15 cellular contexts compared by ENCODE assay signal in the genomic region with DNA sequence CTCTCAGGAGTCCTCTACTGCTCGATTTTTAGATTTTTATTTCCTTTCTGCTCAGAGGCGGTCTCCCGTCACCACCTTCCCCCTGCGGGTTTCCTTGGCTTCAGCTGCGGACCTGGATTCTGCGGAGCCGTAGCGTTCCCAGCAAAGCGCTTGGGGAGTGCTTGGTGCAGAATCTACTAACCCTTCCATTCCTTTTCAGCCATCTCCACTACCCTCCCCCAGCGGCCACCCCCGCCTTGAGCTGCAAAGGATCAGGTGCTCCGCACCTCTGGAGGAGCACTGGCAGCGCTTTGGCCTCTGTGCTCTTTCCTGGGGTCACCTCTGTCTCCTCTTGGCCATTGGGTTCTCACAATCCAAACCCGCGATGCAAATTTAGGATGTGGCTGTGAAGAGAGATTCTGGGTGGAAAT. TPM values are rescaled to one million over a fixed set of nuclear protein-coding genes. Genes with fewer than 3 reads are reported as not detected.
DNase-seq lines count a peak whose midpoint lies in the region; ATAC-seq and TF ChIP-seq lines count a peak whose summit lies in the region.
"Had no signal": no experiment of that assay in that cellular context is flagged by ENCODE, and none has a peak within 500 bp of the region (broad histone marks: within the 10 kb centered on the region; RNA-seq: fewer than 3 reads in every experiment).

No MANE protein-coding gene starts in this region.

- H3K27ac ChIP-seq in subcutaneous abdominal adipose tissue (ENCODE audit: low read depth, low read length), result no peak overlapping the region
- H3K27ac ChIP-seq: A549, upper lobe of left lung had no signal

- H3K4me3 ChIP-seq in iPS-15b (ENCODE audit: low read depth, low read length), result peak overlapping the region; percentile 32
- peak overlapping the region in 4 of 5 donors; percentile 9 to 36 (median 21) for H3K4me3 ChIP-seq in subcutaneous abdominal adipose tissue (ENCODE audit: low read depth in 1 of 5, low read length in 5 of 5)
- H3K4me3 ChIP-seq: A549 had no signal

- H3K27me3 ChIP-seq in iPS-15b (ENCODE audit: control insufficient read depth, insufficient read depth, low read length) (peaks cover 96% of the 10 kb centered on the region), subcutaneous abdominal adipose tissue (ENCODE audit: control insufficient read depth in 5 of 5, insufficient read depth in 4 of 5, low read length in 5 of 5) (peaks cover 80 to 97% (median 95%) of the 10 kb centered on the region in 5 donors)

- H3K36me3 ChIP-seq in iPS-15b (ENCODE audit: control insufficient read depth, insufficient read depth, low read length) (no peaks in the 10 kb centered on the region), subcutaneous abdominal adipose tissue (ENCODE audit: control insufficient read depth in 5 of 5, insufficient read depth in 5 of 5, low read length in 5 of 5) (no peaks in the 10 kb centered on the region)
- H3K36me3 ChIP-seq: upper lobe of left lung had no signal

- peak overlapping the region; percentile 30 for H3K4me3 Mint-ChIP-seq in activated CD8-positive, alpha-beta T cell treated with anti-CD3 and anti-CD28 coated beads for 36 hours
- no peak overlapping the region for H3K4me3 Mint-ChIP-seq in activated CD8-positive, alpha-beta T cell treated with anti-CD3 and anti-CD28 coated beads, Interleukin-2, amount 10 ng/mL, durations not matched to agents 7 days and 5 days
- peak overlapping the region; percentile 58 for H3K4me3 Mint-ChIP-seq in activated T-helper 17 cell treated with anti-CD3 and anti-CD28 coated beads, Interleukin-2, amount 50 U/mL, for 72 hours

- intact Hi-C loops in activated CD8-positive, alpha-beta T cell treated with anti-CD3 and anti-CD28 coated beads for 36 hours (cut with micrococcal nuclease), result loop anchor here (10.0 kb wide), 1 partner anchor 95 kb away; no protein-coding TSS in a partner anchor

- no peak for ATAC-seq in activated CD8-positive, alpha-beta T cell treated with anti-CD3 and anti-CD28 coated beads for 36 hours
- no peak for ATAC-seq in activated CD8-positive, alpha-beta T cell treated with anti-CD3 and anti-CD28 coated beads, Interleukin-2, amount 10 ng/mL, durations not matched to agents 7 days and 5 days
- ATAC-seq in activated T-helper 17 cell treated with anti-CD3 and anti-CD28 coated beads, Interleukin-2, amount 50 U/mL, for 72 hours (replicated peaks), result no peak
- ATAC-seq in HG02884 (IDR thresholded peaks at IDR 0.05; ENCODE audit: unreplicated experiment) (no peak), GM18511 (IDR thresholded peaks at IDR 0.05; ENCODE audit: unreplicated experiment) (no peak)
- ATAC-seq: A549, left colon had no signal

- no peak for TF ChIP-seq CTCF in activated CD8-positive, alpha-beta T cell treated with anti-CD3 and anti-CD28 coated beads for 36 hours (IDR thresholded peaks at IDR 0.05)

- no peaks in the 10 kb centered on the region for H3K9me3 ChIP-seq in iPS-15b (ENCODE audit: control insufficient read depth, insufficient read depth, low read length)
- H3K9me3 ChIP-seq in subcutaneous abdominal adipose tissue (ENCODE audit: control insufficient read depth in 5 of 5, low read length in 5 of 5), result no peaks in the 10 kb centered on the region
- H3K9me3 ChIP-seq: A549, upper lobe of left lung had no signal

- H3K27ac Mint-ChIP-seq in activated CD8-positive, alpha-beta T cell treated with anti-CD3 and anti-CD28 coated beads for 36 hours, result no peak overlapping the region
- no peak overlapping the region for H3K27ac Mint-ChIP-seq in activated CD8-positive, alpha-beta T cell treated with anti-CD3 and anti-CD28 coated beads, Interleukin-2, amount 10 ng/mL, durations not matched to agents 7 days and 5 days
- H3K27ac Mint-ChIP-seq in activated T-helper 17 cell treated with anti-CD3 and anti-CD28 coated beads, Interleukin-2, amount 50 U/mL, for 72 hours, result no peak overlapping the region
- H3K27ac Mint-ChIP-seq: progenitor cell of endocrine pancreas had no signal

- H3K36me3 Mint-ChIP-seq in activated CD8-positive, alpha-beta T cell treated with anti-CD3 and anti-CD28 coated beads for 36 hours (ENCODE audit: low read depth), result no peaks in the 10 kb centered on the region
- H3K36me3 Mint-ChIP-seq in activated CD8-positive, alpha-beta T cell treated with anti-CD3 and anti-CD28 coated beads, Interleukin-2, amount 10 ng/mL, durations not matched to agents 7 days and 5 days (ENCODE audit: low read depth), result peaks cover 8% of the 10 kb centered on the region
- no peaks in the 10 kb centered on the region for H3K36me3 Mint-ChIP-seq in activated T-helper 17 cell treated with anti-CD3 and anti-CD28 coated beads, Interleukin-2, amount 50 U/mL, for 72 hours (ENCODE audit: low read depth)

- no peak for DNase-seq in activated CD8-positive, alpha-beta T cell treated with anti-CD3 and anti-CD28 coated beads for 36 hours
- no peak for DNase-seq in activated CD8-positive, alpha-beta T cell treated with anti-CD3 and anti-CD28 coated beads, Interleukin-2, amount 10 ng/mL, durations not matched to agents 7 days and 5 days
- no peak for DNase-seq in RPMI8226
- DNase-seq: erythroblast, left colon, NCI-H1048 had no signal

- H3K4me1 ChIP-seq in iPS-15b (ENCODE audit: control insufficient read depth, insufficient read depth, low read length) (peaks cover 11% of the 10 kb centered on the region), subcutaneous abdominal adipose tissue (ENCODE audit: control insufficient read depth in 5 of 5, insufficient read depth in 5 of 5, low read length in 5 of 5) (peaks cover 0 to 33% (median 24%) of the 10 kb centered on the region in 5 donors)
- H3K4me1 ChIP-seq: A549 had no signal

- H3K27me3 Mint-ChIP-seq in activated CD8-positive, alpha-beta T cell treated with anti-CD3 and anti-CD28 coated beads for 36 hours, result peaks cover 68% of the 10 kb centered on the region
- peaks cover 75% of the 10 kb centered on the region for H3K27me3 Mint-ChIP-seq in activated CD8-positive, alpha-beta T cell treated with anti-CD3 and anti-CD28 coated beads, Interleukin-2, amount 10 ng/mL, durations not matched to agents 7 days and 5 days (ENCODE audit: low read depth)
- peaks cover 64% of the 10 kb centered on the region for H3K27me3 Mint-ChIP-seq in activated T-helper 17 cell treated with anti-CD3 and anti-CD28 coated beads, Interleukin-2, amount 50 U/mL, for 72 hours

- no peaks in the 10 kb centered on the region for H3K9me3 Mint-ChIP-seq in activated CD8-positive, alpha-beta T cell treated with anti-CD3 and anti-CD28 coated beads for 36 hours
- H3K9me3 Mint-ChIP-seq in activated CD8-positive, alpha-beta T cell treated with anti-CD3 and anti-CD28 coated beads, Interleukin-2, amount 10 ng/mL, durations not matched to agents 7 days and 5 days (ENCODE audit: insufficient read depth), result no peaks in the 10 kb centered on the region
- no peaks in the 10 kb centered on the region for H3K9me3 Mint-ChIP-seq in activated T-helper 17 cell treated with anti-CD3 and anti-CD28 coated beads, Interleukin-2, amount 50 U/mL, for 72 hours

- H3K9ac ChIP-seq in iPS-15b (ENCODE audit: low read depth, low read length) (no peak overlapping the region), subcutaneous abdominal adipose tissue (ENCODE audit: low read length in 5 of 5) (no peak overlapping the region)

- CTCF ChIA-PET in activated CD8-positive, alpha-beta T cell treated with anti-CD3 and anti-CD28 coated beads for 36 hours (lab: Charles Lee), result interaction anchor here (0.7 to 1.0 kb wide), 2 partner anchors 9 to 89 kb away, joined by 3 read pairs; no protein-coding TSS in a partner anchor
- CTCF ChIA-PET in activated CD8-positive, alpha-beta T cell treated with anti-CD3 and anti-CD28 coated beads, Interleukin-2, amount 10 ng/mL, durations not matched to agents 7 days and 5 days (lab: Charles Lee), result no interaction called here

- POLR2A ChIA-PET in activated CD8-positive, alpha-beta T cell treated with anti-CD3 and anti-CD28 coated beads for 36 hours (lab: Charles Lee), result no interaction called here
- POLR2A ChIA-PET in activated CD8-positive, alpha-beta T cell treated with anti-CD3 and anti-CD28 coated beads, Interleukin-2, amount 10 ng/mL, durations not matched to agents 7 days and 5 days (lab: Charles Lee), result no interaction called here

- H3K4me1 Mint-ChIP-seq in activated CD8-positive, alpha-beta T cell treated with anti-CD3 and anti-CD28 coated beads for 36 hours (ENCODE audit: low read depth), result peaks cover 27% of the 10 kb centered on the region
- H3K4me1 Mint-ChIP-seq in activated CD8-positive, alpha-beta T cell treated with anti-CD3 and anti-CD28 coated beads, Interleukin-2, amount 10 ng/mL, durations not matched to agents 7 days and 5 days (ENCODE audit: low read depth), result peaks cover 20% of the 10 kb centered on the region
- H3K4me1 Mint-ChIP-seq in activated T-helper 17 cell treated with anti-CD3 and anti-CD28 coated beads, Interleukin-2, amount 50 U/mL, for 72 hours, result peaks cover 9% of the 10 kb centered on the region

RNA-seq across cellular contexts. Expression of a gene that starts 3.8 kb away (rescaled TPM):
- not detected for total RNA-seq in activated CD8-positive, alpha-beta T cell treated with anti-CD3 and anti-CD28 coated beads for 36 hours
- total RNA-seq in activated CD8-positive, alpha-beta T cell treated with anti-CD3 and anti-CD28 coated beads, Interleukin-2, amount 10 ng/mL, durations not matched to agents 7 days and 5 days, result not detected
- total RNA-seq in activated T-helper 17 cell treated with anti-CD3 and anti-CD28 coated beads, Interleukin-2, amount 50 U/mL, for 72 hours, result not detected
- total RNA-seq: IMR-90, left colon, upper lobe of left lung had no signal

RNA-seq across cellular contexts. Expression of a gene that starts 40.4 kb away (rescaled TPM):
- total RNA-seq in activated CD8-positive, alpha-beta T cell treated with anti-CD3 and anti-CD28 coated beads for 36 hours, result under 1 TPM in 1 of 2 experiments, not detected in 1; 0.61 TPM
- total RNA-seq in activated CD8-positive, alpha-beta T cell treated with anti-CD3 and anti-CD28 coated beads, Interleukin-2, amount 10 ng/mL, durations not matched to agents 7 days and 5 days, result not detected
- total RNA-seq in activated T-helper 17 cell treated with anti-CD3 and anti-CD28 coated beads, Interleukin-2, amount 50 U/mL, for 72 hours, result not detected
- total RNA-seq: IMR-90, left colon had no signal
